In the genomic region with DNA sequence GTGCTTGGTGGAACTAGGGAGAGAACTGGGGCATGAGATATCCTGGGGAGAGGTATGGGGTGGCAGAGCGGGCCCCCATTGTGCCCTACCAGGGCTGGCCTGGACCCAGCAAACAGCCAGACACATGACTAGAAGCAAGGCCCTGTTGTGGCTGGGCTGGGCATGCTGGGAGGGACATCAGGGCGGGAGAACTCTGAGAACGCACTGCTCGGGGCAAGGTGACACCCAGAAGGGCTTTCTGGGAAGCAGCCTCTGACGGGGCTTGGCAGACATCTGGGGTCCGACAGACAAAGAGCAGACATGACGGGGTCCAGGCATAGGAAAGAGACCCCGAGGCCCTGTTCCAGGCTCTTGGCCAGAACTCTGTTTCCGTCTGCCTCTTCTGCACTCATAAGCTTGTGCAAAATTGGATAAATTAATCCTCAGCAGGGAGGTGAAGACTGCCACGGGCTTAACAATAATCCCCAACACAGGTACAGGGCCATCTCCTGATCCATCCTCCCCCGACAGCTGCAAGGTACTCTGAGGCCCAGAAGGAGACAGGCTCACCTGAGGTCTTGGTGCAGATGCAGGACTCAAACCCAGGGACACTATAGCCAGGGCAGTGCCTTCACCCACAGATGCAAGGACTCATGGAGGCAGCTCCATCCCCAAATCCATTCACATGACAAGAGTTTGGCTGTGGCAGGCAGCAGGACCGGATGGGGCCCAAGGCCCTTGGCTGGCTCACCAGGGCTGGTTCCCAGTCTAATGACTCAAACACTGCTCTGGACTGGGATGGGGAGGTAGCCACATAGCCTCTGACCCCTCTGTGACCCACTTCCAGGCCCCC, we compare ENCODE assay signal across 10 cellular contexts. TPM values are rescaled to one million over a fixed set of nuclear protein-coding genes. Genes with fewer than 3 reads are reported as not detected.
DNase-seq lines count a peak whose midpoint lies in the region; ATAC-seq and TF ChIP-seq lines count a peak whose summit lies in the region.
"Had no signal": no experiment of that assay in that cellular context is flagged by ENCODE, and none has a peak within 500 bp of the region (broad histone marks: within the 10 kb centered on the region; RNA-seq: fewer than 3 reads in every experiment).

No MANE protein-coding gene starts in this region.

- H3K9ac ChIP-seq in adipocyte (ENCODE audit: low read length) (peak overlapping the region; percentile 1), rectal smooth muscle tissue (ENCODE audit: low read length) (no peak overlapping the region)

- DNase-seq in HFFc6, result no peak
- no peak for DNase-seq in adipocyte (ENCODE audit: low read depth)
- DNase-seq in hepatocyte (ENCODE audit: low spot score), result no peak
- DNase-seq in testis, result no peak
- DNase-seq: NCI-H2029 treated with DMSO at 0.1 percent for 48 hours had no signal

- H3K4me2 ChIP-seq in hepatocyte, result peak overlapping the region; percentile 48

- peaks cover 6% of the 10 kb centered on the region for H3K36me3 ChIP-seq in adipocyte (ENCODE audit: control insufficient read depth, insufficient read depth, low read length, severe bottlenecking)
- no peaks in the 10 kb centered on the region for H3K36me3 ChIP-seq in hepatocyte (replicated peaks; ENCODE audit: insufficient read depth, low read depth)
- no peaks in the 10 kb centered on the region for H3K36me3 ChIP-seq in rectal smooth muscle tissue (ENCODE audit: control insufficient read depth, insufficient read depth, low read length)
- no peaks in the 10 kb centered on the region for H3K36me3 ChIP-seq in testis (ENCODE audit: low read depth, missing control alignments)

- H3K27ac ChIP-seq in hepatocyte (peak overlapping the region; percentile 86), rectal smooth muscle tissue (ENCODE audit: low read depth, low read length) (peak overlapping the region; percentile 75), testis (peak overlapping the region in 1 of 2 donors; percentile 41)

- peaks cover 5% of the 10 kb centered on the region for H3K36me3 Mint-ChIP-seq in HFFc6 (ENCODE audit: low read depth)
- peaks cover 36% of the 10 kb centered on the region for H3K36me3 Mint-ChIP-seq in activated T-helper 17 cell treated with anti-CD3 and anti-CD28 coated beads, Interleukin-2, amount 50 U/mL, for 72 hours (ENCODE audit: low read depth)
- H3K36me3 Mint-ChIP-seq: IgD-negative memory B cell had no signal

- no peaks in the 10 kb centered on the region for H3K9me2 ChIP-seq in hepatocyte (replicated peaks; ENCODE audit: insufficient read depth)

- H3K27me3 ChIP-seq in adipocyte (replicated peaks; ENCODE audit: control insufficient read depth, insufficient read depth, low read length) (no peaks in the 10 kb centered on the region), hepatocyte (no peaks in the 10 kb centered on the region), rectal smooth muscle tissue (ENCODE audit: control insufficient read depth, insufficient read depth, low read length) (no peaks in the 10 kb centered on the region), testis (no peaks in the 10 kb centered on the region)

- TF ChIP-seq CTCF in HFFc6 (IDR thresholded peaks at IDR 0.05), result no peak
- TF ChIP-seq CTCF in hepatocyte (IDR thresholded peaks at IDR 0.05; ENCODE audit: poor library complexity), result no peak
- no peak for TF ChIP-seq CTCF in testis (IDR thresholded peaks at IDR 0.05)

- intact Hi-C loops in testis (cut with DNase I; ENCODE audit: low total_unique reads), result no loop called here

- peaks cover 47% of the 10 kb centered on the region for H3K4me1 Mint-ChIP-seq in HFFc6 (ENCODE audit: low read depth)
- H3K4me1 Mint-ChIP-seq in activated T-helper 17 cell treated with anti-CD3 and anti-CD28 coated beads, Interleukin-2, amount 50 U/mL, for 72 hours, result peaks cover 23% of the 10 kb centered on the region

- peaks cover 7% of the 10 kb centered on the region for H3K27me3 Mint-ChIP-seq in HFFc6 (ENCODE audit: insufficient read depth)
- no peaks in the 10 kb centered on the region for H3K27me3 Mint-ChIP-seq in activated T-helper 17 cell treated with anti-CD3 and anti-CD28 coated beads, Interleukin-2, amount 50 U/mL, for 72 hours
- H3K27me3 Mint-ChIP-seq: IgD-negative memory B cell had no signal

- peaks cover 95% of the 10 kb centered on the region for H3K79me2 ChIP-seq in hepatocyte

- H3K4me1 ChIP-seq in adipocyte (ENCODE audit: control insufficient read depth, insufficient read depth, low read length) (peaks cover 37% of the 10 kb centered on the region), hepatocyte (ENCODE audit: insufficient read depth) (peaks cover 51% of the 10 kb centered on the region), rectal smooth muscle tissue (ENCODE audit: control insufficient read depth, insufficient read depth, low read length) (peaks cover 30% of the 10 kb centered on the region), testis (peaks cover 34% of the 10 kb centered on the region)

- TF ChIP-seq POLR2A in testis (IDR thresholded peaks at IDR 0.05), result no peak

- peaks cover 64% of the 10 kb centered on the region for H4K20me1 ChIP-seq in hepatocyte (ENCODE audit: insufficient read depth, poor library complexity, severe bottlenecking)

- H3K4me3 ChIP-seq in adipocyte (ENCODE audit: low read length), result no peak overlapping the region
- H3K4me3 ChIP-seq in hepatocyte, result no peak overlapping the region
- H3K4me3 ChIP-seq in rectal smooth muscle tissue (ENCODE audit: low read length), result no peak overlapping the region
- no peak overlapping the region for H3K4me3 ChIP-seq in testis

- H3K9me3 Mint-ChIP-seq in HFFc6, result no peaks in the 10 kb centered on the region
- no peaks in the 10 kb centered on the region for H3K9me3 Mint-ChIP-seq in activated T-helper 17 cell treated with anti-CD3 and anti-CD28 coated beads, Interleukin-2, amount 50 U/mL, for 72 hours
- H3K9me3 Mint-ChIP-seq: IgD-negative memory B cell had no signal

- WGBS in hepatocyte (ENCODE audit: low lambda C conversion rate, missing lambda C conversion rate), result 61% methylated on average over 12 of the region's 12 CpGs
- 61 to 80% methylated on average over 2 to 12 of the region's 12 CpGs for WGBS in testis, 2 donors

- H3K9me3 ChIP-seq in adipocyte (ENCODE audit: control insufficient read depth, low read length), result no peaks in the 10 kb centered on the region
- H3K9me3 ChIP-seq in hepatocyte (ENCODE audit: low read depth), result no peaks in the 10 kb centered on the region
- H3K9me3 ChIP-seq in testis, result no peaks in the 10 kb centered on the region

- H3K4me3 Mint-ChIP-seq in HFFc6, result no peak overlapping the region
- no peak overlapping the region for H3K4me3 Mint-ChIP-seq in activated T-helper 17 cell treated with anti-CD3 and anti-CD28 coated beads, Interleukin-2, amount 50 U/mL, for 72 hours

- no peak for ATAC-seq in HG03378 (IDR thresholded peaks at IDR 0.05; ENCODE audit: unreplicated experiment)
- no peak for ATAC-seq in activated T-helper 17 cell treated with anti-CD3 and anti-CD28 coated beads, Interleukin-2, amount 50 U/mL, for 72 hours (replicated peaks)
- no peak for ATAC-seq in HG02970 (IDR thresholded peaks at IDR 0.05; ENCODE audit: low FRiP score, unreplicated experiment)

- peak overlapping the region; percentile 48; the same call in 1 of the 2 replicates for H3K27ac Mint-ChIP-seq in HFFc6
- no peak overlapping the region for H3K27ac Mint-ChIP-seq in activated T-helper 17 cell treated with anti-CD3 and anti-CD28 coated beads, Interleukin-2, amount 50 U/mL, for 72 hours

- H2AFZ ChIP-seq in hepatocyte, result no peak overlapping the region

RNA-seq across cellular contexts. Expression of gene SREBF1, which starts 5.4 kb away (rescaled TPM):
- total RNA-seq in HFFc6 (2021; fragmentation: NEBNext Ultra II Directional; extraction: Animal tissue kit (Norgen Biotek cat#: 25700)), result 10 to 100 TPM; 34.9 to 51.7 (median 40.5) TPM
- total RNA-seq in hepatocyte, result 47.0 and 57.1 TPM in 2 replicates
- 107 and 140 TPM in 2 replicates for polyA plus RNA-seq in hepatocyte
- 100 to 1,000 TPM; 239 to 256 TPM for total RNA-seq in testis
- polyA plus RNA-seq in testis (ENCODE audit: insufficient read depth, low read depth, low replicate concordance), result 142 TPM
- total RNA-seq in activated T-helper 17 cell treated with anti-CD3 and anti-CD28 coated beads, Interleukin-2, amount 50 U/mL, for 72 hours, result 10 to 100 TPM; 65.5 to 74.1 TPM
